9 cellular contexts compared by ENCODE assay signal in genomic region chr6:36683145-36683655, GRCh38. TPM values are rescaled to one million over a fixed set of nuclear protein-coding genes. Genes with fewer than 3 reads are reported as not detected.
DNase-seq lines count a peak whose midpoint lies in the region; ATAC-seq and TF ChIP-seq lines count a peak whose summit lies in the region.
"Had no signal": no experiment of that assay in that cellular context is flagged by ENCODE, and none has a peak within 500 bp of the region (broad histone marks: within the 10 kb centered on the region; RNA-seq: fewer than 3 reads in every experiment).

No MANE protein-coding gene starts in this region.

- H3K4me3 Mint-ChIP-seq in activated CD8-positive, alpha-beta T cell treated with anti-CD3 and anti-CD28 coated beads for 36 hours: peak overlapping the region; percentile 49
- peak overlapping the region; percentile 57 for H3K4me3 Mint-ChIP-seq in type B pancreatic cell

- CTCF ChIA-PET in activated CD8-positive, alpha-beta T cell treated with anti-CD3 and anti-CD28 coated beads for 36 hours (lab: Charles Lee): interaction anchor here (1.7 to 4.0 kb wide), 7 partner anchors 8 to 335 kb away, joined by 5 to 22 read pairs (median 6); no protein-coding TSS in a partner anchor

- TF ChIP-seq CTCF in activated CD8-positive, alpha-beta T cell treated with anti-CD3 and anti-CD28 coated beads for 36 hours (IDR thresholded peaks at IDR 0.05): no peak
- TF ChIP-seq CTCF in foreskin keratinocyte (conservative IDR thresholded peaks at IDR 0.05) (no peak), type B pancreatic cell (conservative IDR thresholded peaks at IDR 0.05) (no peak)

- no peaks in the 10 kb centered on the region for H3K27me3 ChIP-seq in foreskin keratinocyte

- peak; percentile 47 for DNase-seq in activated effector memory CD4-positive, alpha-beta T cell treated with anti-CD3 and anti-CD28 coated beads, Interleukin-2, amount 50 U/mL, for 16 hours
- DNase-seq in activated effector memory CD4-positive, alpha-beta T cell treated with Interleukin-2 at 50 U/mL for 16 hours: no peak
- DNase-seq in activated CD8-positive, alpha-beta T cell treated with anti-CD3 and anti-CD28 coated beads for 36 hours: no peak
- DNase-seq in foreskin keratinocyte (no peak), type B pancreatic cell (ENCODE audit: extremely low spot score, unreplicated experiment) (no peak), NCI-H774 (lab: John Stamatoyannopoulos, UW) (no peak), globus pallidus (ENCODE audit: low spot score) (no peak)

- ATAC-seq in activated CD8-positive, alpha-beta T cell treated with anti-CD3 and anti-CD28 coated beads for 36 hours: no peak
- no peak for ATAC-seq in foreskin keratinocyte
- ATAC-seq in HG03460 (IDR thresholded peaks at IDR 0.05; ENCODE audit: unreplicated experiment): no peak

- H3K36me3 Mint-ChIP-seq in activated CD8-positive, alpha-beta T cell treated with anti-CD3 and anti-CD28 coated beads for 36 hours (ENCODE audit: low read depth): peaks cover 53% of the 10 kb centered on the region
- H3K36me3 Mint-ChIP-seq in type B pancreatic cell: peaks cover 6% of the 10 kb centered on the region

- H3K27me3 Mint-ChIP-seq in activated CD8-positive, alpha-beta T cell treated with anti-CD3 and anti-CD28 coated beads for 36 hours: no peaks in the 10 kb centered on the region
- H3K27me3 Mint-ChIP-seq in type B pancreatic cell: peaks cover 18% of the 10 kb centered on the region

- H3K9me3 Mint-ChIP-seq in activated CD8-positive, alpha-beta T cell treated with anti-CD3 and anti-CD28 coated beads for 36 hours: no peaks in the 10 kb centered on the region
- H3K9me3 Mint-ChIP-seq in type B pancreatic cell: no peaks in the 10 kb centered on the region

- H3K27ac ChIP-seq in foreskin keratinocyte: peak overlapping the region; percentile 87

- intact Hi-C loops in activated CD8-positive, alpha-beta T cell treated with anti-CD3 and anti-CD28 coated beads for 36 hours (cut with micrococcal nuclease): loop anchor here (5.0 kb wide), 2 partner anchors 61 to 74 kb away; no protein-coding TSS in a partner anchor

- POLR2A ChIA-PET in activated CD8-positive, alpha-beta T cell treated with anti-CD3 and anti-CD28 coated beads for 36 hours (lab: Charles Lee): interaction anchor here (0.9 to 1.1 kb wide), 3 partner anchors 16 to 54 kb away, joined by 3 read pairs; no protein-coding TSS in a partner anchor

- peaks cover 35% of the 10 kb centered on the region for H3K4me1 Mint-ChIP-seq in activated CD8-positive, alpha-beta T cell treated with anti-CD3 and anti-CD28 coated beads for 36 hours (ENCODE audit: low read depth)
- H3K4me1 Mint-ChIP-seq in type B pancreatic cell (ENCODE audit: unreplicated experiment): peaks cover 8% of the 10 kb centered on the region

- H3K4me1 ChIP-seq in foreskin keratinocyte: peaks cover 13% of the 10 kb centered on the region

- H3K27ac Mint-ChIP-seq in activated CD8-positive, alpha-beta T cell treated with anti-CD3 and anti-CD28 coated beads for 36 hours: peak overlapping the region; percentile 34
- peak overlapping the region; percentile 93 for H3K27ac Mint-ChIP-seq in type B pancreatic cell

RNA-seq across cellular contexts. Expression of gene CDKN1A, which starts 4.7 kb away (rescaled TPM):
- 10 to 100 TPM; 42.3 to 47.4 TPM for total RNA-seq in activated CD8-positive, alpha-beta T cell treated with anti-CD3 and anti-CD28 coated beads for 36 hours
- total RNA-seq in foreskin keratinocyte (266 and 328 TPM in 2 replicates), type B pancreatic cell (ENCODE audit: low replicate concordance) (76.3 and 185 TPM in 2 replicates)
- 318 and 350 TPM in 2 replicates for polyA plus RNA-seq in foreskin keratinocyte

RNA-seq across cellular contexts. Expression of gene RAB44, which starts 14.4 kb away (rescaled TPM):
- total RNA-seq in activated CD8-positive, alpha-beta T cell treated with anti-CD3 and anti-CD28 coated beads for 36 hours: under 1 TPM in 1 of 2 experiments, not detected in 1; 0.07 TPM
- total RNA-seq in foreskin keratinocyte: 0.03 TPM in 1 of 2 replicates, not detected in the other
- 0.01 and 0.03 TPM in 2 replicates for polyA plus RNA-seq in foreskin keratinocyte
- 0.07 TPM in 1 of 2 replicates, not detected in the other for total RNA-seq in type B pancreatic cell (ENCODE audit: low replicate concordance)
- total RNA-seq: Caco-2 had no signal
